ENCODE assay signal across 8 cellular contexts in genomic region chr16:74606521-74607309, GRCh38. TPM values are rescaled to one million over a fixed set of nuclear protein-coding genes. Genes with fewer than 3 reads are reported as not detected.
DNase-seq lines count a peak whose midpoint lies in the region; TF ChIP-seq lines count a peak whose summit lies in the region.

TSS of gene GLG1 (minus strand) at chr16:74607114. CDS start at chr16:74607094, 20 bp downstream.

- H3K27me3 ChIP-seq in SJCRH30, result no peaks in the 10 kb centered on the region
- no peaks in the 10 kb centered on the region for H3K27me3 ChIP-seq in neuron (ENCODE audit: insufficient read depth, low read length)

- H3K4me1 ChIP-seq in SJCRH30 (peaks cover 3% of the 10 kb centered on the region; the same call in 1 of the 2 replicates), neuron (ENCODE audit: insufficient read depth, low read length) (peaks cover 23% of the 10 kb centered on the region)

- peak within 1 kb of the TSS; percentile 83 for H3K27ac ChIP-seq in SJCRH30

- DNase-seq in ELF-1 (ENCODE audit: low read depth, low spot score) (peak; percentile 96), GOT3 (lab: John Stamatoyannopoulos, UW) (peak; percentile 69), LHCN-M2 (ENCODE audit: low read depth) (peak; percentile 89), SJCRH30 (peak; percentile 81 to 85), foreskin fibroblast (peak; percentile 93 to 98), stromal cell of bone marrow (ENCODE audit: low read depth) (peak; percentile 83)
- peak; percentile 86 for DNase-seq in activated gamma-delta T cell treated with anti-CD3 and anti-CD28 coated beads, Interleukin-2, amount 50 U/mL, for 16 hours (ENCODE audit: low read depth)

- H3K9me3 ChIP-seq in SJCRH30 (replicated peaks) (no peaks in the 10 kb centered on the region), neuron (ENCODE audit: low read length) (no peaks in the 10 kb centered on the region)

- H3K4me3 ChIP-seq in SJCRH30, result peak within 1 kb of the TSS; percentile 92
- H3K4me3 ChIP-seq in foreskin fibroblast (ENCODE audit: low read depth in 1 of 2, low read length in 2 of 2), result peak within 1 kb of the TSS; percentile 88 to 90
- peak within 1 kb of the TSS; percentile 70 for H3K4me3 ChIP-seq in neuron (ENCODE audit: low read length)

- no peaks in the 10 kb centered on the region for H3K36me3 ChIP-seq in SJCRH30
- H3K36me3 ChIP-seq in neuron (ENCODE audit: insufficient read depth, low read length), result no peaks in the 10 kb centered on the region

- TF ChIP-seq CTCF in foreskin fibroblast (IDR thresholded peaks at IDR 0.05; ENCODE audit: low read depth, low read length), result no peak

- peak within 1 kb of the TSS; percentile 97 for H2AFZ ChIP-seq in neuron (ENCODE audit: low read depth, low read length)

RNA-seq across cellular contexts. Expression of gene GLG1, which starts in this region (rescaled TPM):
- total RNA-seq in LHCN-M2 (2014; rRNA removed), result 75.9 and 81.7 TPM in 2 replicates
- polyA plus RNA-seq in LHCN-M2 (2012), result 56.8 TPM
- total RNA-seq in SJCRH30 (2014; rRNA removed; shearing (Covaris generic)), result 45.4 and 54.3 TPM in 2 replicates

Comparison
In these comparisons a context has a peak if more than half of its experiments do, and no peak if none do; other contexts are left out.
1. Peak in every context shown above with its lines: DNase-seq, H3K4me3 ChIP-seq and H3K27ac ChIP-seq.